In genomic region chr1:205925730-205926129, GRCh38 we compare ENCODE assay signal across 13 cellular contexts. TPM values are rescaled to one million over a fixed set of nuclear protein-coding genes. Genes with fewer than 3 reads are reported as not detected.
A peak's percentile ranks its signal among the peaks of the same experiment; 100 is the strongest.
DNase-seq lines count a peak whose midpoint lies in the region; ATAC-seq, FAIRE-seq and TF ChIP-seq lines count a peak whose summit lies in the region.
"Had no signal": no experiment of that assay in that cellular context is flagged by ENCODE, and none has a peak within 500 bp of the region (broad histone marks: within the 10 kb centered on the region; RNA-seq: fewer than 3 reads in every experiment).

No MANE protein-coding gene starts in this region.

- no peak for TF ChIP-seq RAD21 in A549 (conservative IDR thresholded peaks at IDR 0.05 in 1 of 2, IDR thresholded peaks at IDR 0.05 in 1 of 2)

- peak overlapping the region; percentile 8 to 73 for H3K27ac ChIP-seq in A549
- H3K27ac ChIP-seq: C4-2B had no signal

- CTCF ChIA-PET in A549 (lab: Yijun Ruan, JAX), result interaction anchor here (1.9 to 23.3 kb wide), 2 partner anchors 42 to 56 kb away, joined by 5 to 822 read pairs; no protein-coding TSS in a partner anchor

- H3K9me3 ChIP-seq in A549, result no peaks in the 10 kb centered on the region

- DNase-seq in A549 (ENCODE audit: low read depth in 1 of 2, low spot score in 1 of 2) (peak; percentile 81 to 84), H4 (ENCODE audit: low spot score) (peak; percentile 57), amniotic stem cell (lab: John Stamatoyannopoulos, UW) (peak; percentile 92), islet precursor cell (peak; percentile 43), OCI-M2 (lab: John Stamatoyannopoulos, UW; ENCODE audit: unreplicated experiment) (no peak), cerebellum (ENCODE audit: low spot score) (no peak), NCI-H2029 treated with DMSO at 0.1 percent for 48 hours (lab: John Stamatoyannopoulos, UW) (no peak)
- DNase-seq in activated CD4-positive, alpha-beta T cell treated with anti-CD3 and anti-CD28 coated beads, Interleukin-2, amount 50 U/mL, for 48 hours, result no peak
- DNase-seq: activated CD8-positive, alpha-beta memory T cell treated with anti-CD3 and anti-CD28 coated beads, Interleukin-2, amount 50 U/mL, for 48 hours; stimulated activated naive CD8-positive, alpha-beta T cell treated with anti-CD3 and anti-CD28 coated beads, Interleukin-15, Interleukin-2, amounts not matched to agents 100 U/mL and 50 U/mL, for 24 hours; T-helper 1 cell had no signal

- no peak overlapping the region for H3K4me3 ChIP-seq in A549

- peaks cover 21% of the 10 kb centered on the region for H3K4me1 ChIP-seq in A549

- H3K4me2 ChIP-seq in A549, result peak overlapping the region; percentile 46

- FAIRE-seq in A549 (lab: Jason Lieb, UNC), result no peak
- FAIRE-seq: GM12891 had no signal

- 4% methylated on average over 9 of the region's 9 CpGs for whole genome bisulfite sequencing in A549 (ENCODE audit: missing lambda C conversion rate)

- no peak for TF ChIP-seq EP300 in A549 (IDR thresholded peaks at IDR 0.05)

- ATAC-seq in A549, result peak; percentile 80 to 90
- ATAC-seq: stimulated activated naive CD8-positive, alpha-beta T cell treated with anti-CD3 and anti-CD28 coated beads, Interleukin-15, Interleukin-2, amounts not matched to agents 100 U/mL and 50 U/mL, for 24 hours had no signal

- POLR2A ChIA-PET in A549 (lab: Yijun Ruan, JAX), result no interaction called here

- TF ChIP-seq POLR2A in A549 (IDR thresholded peaks at IDR 0.05; ENCODE audit: low read length), result no peak

- no peak for TF ChIP-seq CTCF in A549 (IDR thresholded peaks at IDR 0.05)

TF ChIP-seq in A549, 52 proteins besides CTCF, POLR2A, EP300 and RAD21:
- TF ChIP-seq EHMT2 (IDR thresholded peaks at IDR 0.05; ENCODE audit: low read depth), result no peak
- TF ChIP-seq RFX5 (IDR thresholded peaks at IDR 0.05), result no peak
- no peak for TF ChIP-seq SMC3 (IDR thresholded peaks at IDR 0.05)
- TF ChIP-seq, protein P1, sequence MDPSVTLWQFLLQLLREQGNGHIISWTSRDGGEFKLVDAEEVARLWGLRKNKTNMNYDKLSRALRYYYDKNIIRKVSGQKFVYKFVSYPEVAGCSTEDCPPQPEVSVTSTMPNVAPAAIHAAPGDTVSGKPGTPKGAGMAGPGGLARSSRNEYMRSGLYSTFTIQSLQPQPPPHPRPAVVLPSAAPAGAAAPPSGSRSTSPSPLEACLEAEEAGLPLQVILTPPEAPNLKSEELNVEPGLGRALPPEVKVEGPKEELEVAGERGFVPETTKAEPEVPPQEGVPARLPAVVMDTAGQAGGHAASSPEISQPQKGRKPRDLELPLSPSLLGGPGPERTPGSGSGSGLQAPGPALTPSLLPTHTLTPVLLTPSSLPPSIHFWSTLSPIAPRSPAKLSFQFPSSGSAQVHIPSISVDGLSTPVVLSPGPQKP (IDR thresholded peaks at IDR 0.05; ENCODE audit: low read depth, low read length), result no peak
- TF ChIP-seq, protein P2, sequence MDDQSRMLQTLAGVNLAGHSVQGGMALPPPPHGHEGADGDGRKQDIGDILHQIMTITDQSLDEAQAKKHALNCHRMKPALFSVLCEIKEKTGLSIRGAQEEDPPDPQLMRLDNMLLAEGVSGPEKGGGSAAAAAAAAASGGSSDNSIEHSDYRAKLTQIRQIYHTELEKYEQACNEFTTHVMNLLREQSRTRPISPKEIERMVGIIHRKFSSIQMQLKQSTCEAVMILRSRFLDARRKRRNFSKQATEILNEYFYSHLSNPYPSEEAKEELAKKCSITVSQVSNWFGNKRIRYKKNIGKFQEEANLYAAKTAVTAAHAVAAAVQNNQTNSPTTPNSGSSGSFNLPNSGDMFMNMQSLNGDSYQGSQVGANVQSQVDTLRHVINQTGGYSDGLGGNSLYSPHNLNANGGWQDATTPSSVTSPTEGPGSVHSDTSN (IDR thresholded peaks at IDR 0.05), result no peak
- no peak for TF ChIP-seq POLR2AphosphoS2 (conservative IDR thresholded peaks at IDR 0.05; ENCODE audit: low read length)
- TF ChIP-seq FOSL2 (IDR thresholded peaks at IDR 0.05), result peak; percentile 33; the same call in 1 of the 2 replicates
- TF ChIP-seq FOSL2 (CRISPR knock-in tag; IDR thresholded peaks at IDR 0.05), result peak; percentile 73
- no peak for TF ChIP-seq HDAC2 (IDR thresholded peaks at IDR 0.05)
- TF ChIP-seq MAX (IDR thresholded peaks at IDR 0.05), result peak; percentile 70
- TF ChIP-seq RNF2 (IDR thresholded peaks at IDR 0.05; ENCODE audit: borderline replicate concordance, low read depth), result no peak
- no peak for TF ChIP-seq ZFP36 (IDR thresholded peaks at IDR 0.05; ENCODE audit: borderline replicate concordance, partially characterized antibody)
- no peak for TF ChIP-seq ESRRA (IDR thresholded peaks at IDR 0.05; ENCODE audit: borderline replicate concordance, low read length)
- TF ChIP-seq EHF (CRISPR knock-in tag; IDR thresholded peaks at IDR 0.05), result no peak
- no peak for TF ChIP-seq NPAS2 (CRISPR knock-in tag; IDR thresholded peaks at IDR 0.05; ENCODE audit: borderline replicate concordance)
- no peak for TF ChIP-seq USF2 (IDR thresholded peaks at IDR 0.05)
- TF ChIP-seq JUNB (IDR thresholded peaks at IDR 0.05), result peak; percentile 45; the same call in 1 of the 2 replicates
- TF ChIP-seq HOXB5 (CRISPR knock-in tag; IDR thresholded peaks at IDR 0.05), result no peak
- no peak for TF ChIP-seq ZNF302 (CRISPR knock-in tag; IDR thresholded peaks at IDR 0.05)
- TF ChIP-seq, protein P3, sequence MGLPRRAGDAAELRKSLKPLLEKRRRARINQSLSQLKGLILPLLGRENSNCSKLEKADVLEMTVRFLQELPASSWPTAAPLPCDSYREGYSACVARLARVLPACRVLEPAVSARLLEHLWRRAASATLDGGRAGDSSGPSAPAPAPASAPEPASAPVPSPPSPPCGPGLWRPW (IDR thresholded peaks at IDR 0.05), result no peak
- TF ChIP-seq, protein P4, sequence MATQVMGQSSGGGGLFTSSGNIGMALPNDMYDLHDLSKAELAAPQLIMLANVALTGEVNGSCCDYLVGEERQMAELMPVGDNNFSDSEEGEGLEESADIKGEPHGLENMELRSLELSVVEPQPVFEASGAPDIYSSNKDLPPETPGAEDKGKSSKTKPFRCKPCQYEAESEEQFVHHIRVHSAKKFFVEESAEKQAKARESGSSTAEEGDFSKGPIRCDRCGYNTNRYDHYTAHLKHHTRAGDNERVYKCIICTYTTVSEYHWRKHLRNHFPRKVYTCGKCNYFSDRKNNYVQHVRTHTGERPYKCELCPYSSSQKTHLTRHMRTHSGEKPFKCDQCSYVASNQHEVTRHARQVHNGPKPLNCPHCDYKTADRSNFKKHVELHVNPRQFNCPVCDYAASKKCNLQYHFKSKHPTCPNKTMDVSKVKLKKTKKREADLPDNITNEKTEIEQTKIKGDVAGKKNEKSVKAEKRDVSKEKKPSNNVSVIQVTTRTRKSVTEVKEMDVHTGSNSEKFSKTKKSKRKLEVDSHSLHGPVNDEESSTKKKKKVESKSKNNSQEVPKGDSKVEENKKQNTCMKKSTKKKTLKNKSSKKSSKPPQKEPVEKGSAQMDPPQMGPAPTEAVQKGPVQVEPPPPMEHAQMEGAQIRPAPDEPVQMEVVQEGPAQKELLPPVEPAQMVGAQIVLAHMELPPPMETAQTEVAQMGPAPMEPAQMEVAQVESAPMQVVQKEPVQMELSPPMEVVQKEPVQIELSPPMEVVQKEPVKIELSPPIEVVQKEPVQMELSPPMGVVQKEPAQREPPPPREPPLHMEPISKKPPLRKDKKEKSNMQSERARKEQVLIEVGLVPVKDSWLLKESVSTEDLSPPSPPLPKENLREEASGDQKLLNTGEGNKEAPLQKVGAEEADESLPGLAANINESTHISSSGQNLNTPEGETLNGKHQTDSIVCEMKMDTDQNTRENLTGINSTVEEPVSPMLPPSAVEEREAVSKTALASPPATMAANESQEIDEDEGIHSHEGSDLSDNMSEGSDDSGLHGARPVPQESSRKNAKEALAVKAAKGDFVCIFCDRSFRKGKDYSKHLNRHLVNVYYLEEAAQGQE (IDR thresholded peaks at IDR 0.05), result no peak
- TF ChIP-seq, protein P5, sequence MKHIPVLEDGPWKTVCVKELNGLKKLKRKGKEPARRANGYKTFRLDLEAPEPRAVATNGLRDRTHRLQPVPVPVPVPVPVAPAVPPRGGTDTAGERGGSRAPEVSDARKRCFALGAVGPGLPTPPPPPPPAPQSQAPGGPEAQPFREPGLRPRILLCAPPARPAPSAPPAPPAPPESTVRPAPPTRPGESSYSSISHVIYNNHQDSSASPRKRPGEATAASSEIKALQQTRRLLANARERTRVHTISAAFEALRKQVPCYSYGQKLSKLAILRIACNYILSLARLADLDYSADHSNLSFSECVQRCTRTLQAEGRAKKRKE (CRISPR knock-in tag; IDR thresholded peaks at IDR 0.05; ENCODE audit: low read depth), result no peak
- TF ChIP-seq JUN (IDR thresholded peaks at IDR 0.05), result 0 out of 5 replicates have a peak, but pooled peaks of 1 of the 2 experiments have one; percentile 19
- TF ChIP-seq CHD4 (IDR thresholded peaks at IDR 0.05; ENCODE audit: borderline replicate concordance), result no peak
- no peak for TF ChIP-seq MYC (IDR thresholded peaks at IDR 0.05; ENCODE audit: borderline replicate concordance, low read length)
- no peak for TF ChIP-seq CBX2 (IDR thresholded peaks at IDR 0.05; ENCODE audit: borderline replicate concordance, low read depth)
- TF ChIP-seq HOXB13 (CRISPR knock-in tag; IDR thresholded peaks at IDR 0.05; ENCODE audit: low read depth), result no peak
- no peak for TF ChIP-seq HEYL (CRISPR knock-in tag; IDR thresholded peaks at IDR 0.05)
- TF ChIP-seq ZSCAN20 (CRISPR knock-in tag; IDR thresholded peaks at IDR 0.05), result no peak
TF ChIP-seq in A549: peak in this region for 4.

RNA-seq across cellular contexts. Expression of gene SLC26A9, which starts 17.5 kb away (rescaled TPM):
- polyA plus RNA-seq in A549 (2011; rRNA removed) (0.98 and 1.1 TPM in 2 replicates), A549 (2017; fragmentation: RNase III; extraction: RNeasy Plus Mini Kit Qiagen cat#74134 plus additional on column Dnase treatment) (0.14 to 0.18 TPM (median 0.16 TPM) in 3 replicates)
- 0.19 and 0.30 TPM in 2 replicates for polyA plus RNA-seq in A549 (2012; cell fraction: cytosol; rRNA removed)
- polyA plus RNA-seq in A549 (2012; cell fraction: nucleus; rRNA removed), result 0.50 and 0.76 TPM in 2 replicates
- 1.1 and 1.3 TPM in 2 replicates for polyA minus RNA-seq in A549 (2011; rRNA and poly(A)+ RNA removed)
- not detected in 2 replicates for total RNA-seq in H4 (2014; rRNA removed; shearing (Covaris generic))
- total RNA-seq in cerebellum, result not detected

Comparison
In these comparisons a context has a peak if more than half of its experiments do, and no peak if none do; other contexts are left out.
1. DNase-seq: peak in A549 (2 of 2), H4 (single experiment), amniotic stem cell (single experiment) and islet precursor cell (single experiment); none in OCI-M2 (single experiment), activated CD4-positive, alpha-beta T cell treated with anti-CD3 and anti-CD28 coated beads, Interleukin-2, amount 50 U/mL, for 48 hours (0 of 2), cerebellum (single experiment) and NCI-H2029 treated with DMSO at 0.1 percent for 48 hours (single experiment).